In the genomic region with DNA sequence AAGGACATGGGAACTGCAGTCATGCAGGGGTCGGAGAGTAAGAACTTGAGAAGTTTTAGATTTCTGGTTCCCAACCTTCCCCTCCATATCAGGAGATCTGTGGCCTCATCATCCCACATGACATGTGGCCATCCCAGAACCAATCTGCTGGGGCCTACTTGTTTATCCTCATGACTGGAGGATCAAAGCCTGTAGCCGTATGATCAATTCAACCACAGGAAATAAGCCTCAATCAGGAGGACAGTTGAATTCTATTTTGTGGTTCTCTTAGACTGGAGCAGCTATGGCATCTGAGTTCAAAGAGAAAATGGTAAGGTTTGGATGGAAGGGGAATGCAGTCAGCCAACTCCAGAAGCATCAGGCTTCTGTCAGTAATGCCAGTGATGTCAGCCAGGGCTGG, we compare ENCODE assay signal across 20 cellular contexts. TPM values are rescaled to one million over a fixed set of nuclear protein-coding genes. Genes with fewer than 3 reads are reported as not detected.
"Had no signal": no experiment of that assay in that cellular context is flagged by ENCODE, and none has a peak within 500 bp of the region (broad histone marks: within the 10 kb centered on the region; RNA-seq: fewer than 3 reads in every experiment).

No MANE protein-coding gene starts in this region.

- H3K27ac Mint-ChIP-seq: memory B cell; naive thymus-derived CD4-positive, alpha-beta T cell; nephron progenitor cell had no signal

- H3K4me1 ChIP-seq: psoas muscle, stomach had no signal

- H3K9me3 ChIP-seq: lower lobe of right lung, psoas muscle had no signal

- H3K36me3 Mint-ChIP-seq: memory B cell had no signal

- DNase-seq: effector memory CD4-positive, alpha-beta T cell; glutamatergic neuron; left cardiac atrium; left ventricle myocardium inferior; lower lobe of right lung; naive thymus-derived CD4-positive, alpha-beta T cell; nephron progenitor cell; psoas muscle; retina; stimulated activated CD4-positive, alpha-beta T cell treated with anti-CD3 and anti-CD28 coated beads, Interleukin-2, amount 100 ng/mL, for 24 hours; stimulated activated CD4-positive, alpha-beta T cell treated with anti-CD3 and anti-CD28 coated beads, Interleukin-4, amount 100 ng/mL, for 4 hours; stimulated activated naive CD4-positive, alpha-beta T cell; stomach; substantia nigra; trophoblast cell had no signal

- H3K27ac ChIP-seq: gastroesophageal sphincter, left ventricle myocardium inferior, lower lobe of right lung, psoas muscle, stomach had no signal

- H3K4me3 ChIP-seq: gastroesophageal sphincter, left ventricle myocardium inferior, lower lobe of right lung, psoas muscle, stomach had no signal

- ATAC-seq: esophagus mucosa; lower lobe of right lung; naive thymus-derived CD4-positive, alpha-beta T cell; psoas muscle had no signal

- H3K27me3 ChIP-seq: stomach had no signal

- H3K36me3 ChIP-seq: gastroesophageal sphincter, left ventricle myocardium inferior, lower lobe of right lung, stomach had no signal

- H3K4me3 Mint-ChIP-seq: memory B cell; naive thymus-derived CD4-positive, alpha-beta T cell; nephron progenitor cell had no signal

- H3K4me1 Mint-ChIP-seq: memory B cell had no signal

RNA-seq across cellular contexts. Expression of gene IL16, which starts 57.2 kb away (rescaled TPM):
- total RNA-seq: fibroblast of villous mesenchyme had no signal
- polyA plus RNA-seq: keratinocyte had no signal
